Comparison of ENCODE assay signal across 8 cellular contexts in the genomic region with DNA sequence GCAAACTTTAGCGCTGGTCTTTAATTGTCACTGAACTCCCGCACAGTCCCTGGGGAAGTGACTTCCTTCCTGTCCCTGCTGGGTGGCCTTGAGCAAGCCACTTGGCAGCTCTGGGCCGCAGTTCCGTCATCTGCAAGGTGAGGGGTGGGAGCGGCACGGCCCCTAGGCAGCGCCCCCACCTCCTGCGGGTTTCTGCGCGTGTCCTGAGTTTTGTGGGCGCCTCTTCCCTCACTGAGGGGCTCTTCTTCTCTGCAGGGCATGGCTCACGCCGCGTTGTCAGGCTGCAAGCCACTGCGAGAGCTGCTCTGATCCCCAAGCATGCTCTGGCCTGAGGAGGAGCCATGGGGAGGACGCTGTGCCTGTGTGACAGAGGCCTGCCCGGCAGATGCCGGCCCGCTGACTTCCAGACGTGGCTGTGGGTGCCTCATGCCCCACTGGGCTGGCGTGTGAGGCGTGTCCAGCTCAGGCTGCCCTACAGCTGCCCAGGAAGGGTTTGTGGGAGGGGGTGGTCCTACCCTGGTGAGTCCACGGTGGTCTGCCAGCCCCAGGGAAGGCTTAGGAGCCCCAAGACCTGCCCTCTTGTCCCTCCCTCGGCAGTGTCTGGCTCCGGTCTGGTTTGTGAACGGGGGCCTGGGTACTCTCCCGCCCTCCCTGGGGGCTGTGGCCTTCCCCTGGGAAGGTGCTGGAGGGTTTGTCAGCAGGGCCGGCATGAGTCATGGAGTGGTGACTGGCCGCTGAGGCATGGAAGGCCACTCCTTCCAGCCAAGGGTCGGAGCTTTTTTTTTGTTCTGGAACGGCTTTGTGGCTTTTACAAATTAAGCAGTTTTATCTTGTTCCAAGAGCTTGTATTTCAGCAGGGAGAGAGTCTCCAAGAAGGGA.
DNase-seq lines count a peak whose midpoint lies in the region; FAIRE-seq and TF ChIP-seq lines count a peak whose summit lies in the region.

No MANE protein-coding gene starts in this region.

- no peaks in the 10 kb centered on the region for H3K9me3 Mint-ChIP-seq in Calu3 (ENCODE audit: low read depth, unreplicated experiment)

- DNase-seq in Calu3 (peak; percentile 90), HL-60 (ENCODE audit: low read depth in 1 of 2, low spot score in 1 of 2) (peak; percentile 60 to 71), cardiac septum (ENCODE audit: low spot score) (peak; percentile 80), retina (peak; percentile 49), NOMO-1 treated with DMSO at 0.1 percent for 48 hours (lab: John Stamatoyannopoulos, UW; ENCODE audit: unreplicated experiment) (no peak), D721Med (ENCODE audit: insufficient read length, low spot score) (no peak)
- DNase-seq in effector CD4-positive, alpha-beta T cell, result no peak

- intact Hi-C loops in Calu3 (cut with micrococcal nuclease; ENCODE audit: unreplicated experiment), result loop anchor here (2.0 kb wide), 1 partner anchor 36 kb away; no protein-coding TSS in a partner anchor
- intact Hi-C loops in cardiac septum (cut with DNase I), result no loop called here

- TSS peak; percentile 89 for BruUV-seq in Calu3 (replicated peaks; lab: Mats Ljungman, UMichigan)

- peak overlapping the region; percentile 76 for H3K4me3 Mint-ChIP-seq in Calu3 (ENCODE audit: low read depth, unreplicated experiment)

- CTCF ChIA-PET in Calu3 (lab: Charles Lee), result interaction anchor here (0.7 to 1.9 kb wide), 7 partner anchors 14 to 72 kb away, joined by 3 to 9 read pairs (median 3); no protein-coding TSS in a partner anchor

- peaks cover 89% of the 10 kb centered on the region for H3K36me3 Mint-ChIP-seq in Calu3 (ENCODE audit: insufficient read depth, unreplicated experiment)

- no peak overlapping the region; the same call in 1 of the 2 replicates for H3K27ac ChIP-seq in HL-60 (replicated peaks)

- peak overlapping the region; percentile 98 for H3K27ac Mint-ChIP-seq in Calu3 (ENCODE audit: unreplicated experiment)

- peaks cover 79% of the 10 kb centered on the region for H3K4me1 Mint-ChIP-seq in Calu3 (ENCODE audit: low read depth, unreplicated experiment)

- peak overlapping the region; percentile 79 for H3K4me3 ChIP-seq in HL-60 (replicated peaks; ENCODE audit: insufficient read depth, low read length)
- peak overlapping the region; percentile 54 for H3K4me3 ChIP-seq in WI38 (ENCODE audit: low read depth, low read length)

- H3K27me3 ChIP-seq in HL-60 (ENCODE audit: insufficient read depth, poor library complexity, severe bottlenecking), result no peaks in the 10 kb centered on the region

- FAIRE-seq in D721Med (lab: Jason Lieb, UNC), result no peak

- no peak for TF ChIP-seq CTCF in Calu3 (IDR thresholded peaks at IDR 0.05; ENCODE audit: unreplicated experiment)
- no peak for TF ChIP-seq CTCF in HL-60 (IDR thresholded peaks at IDR 0.05; ENCODE audit: insufficient read depth, low read length)
- TF ChIP-seq CTCF in WI38 (IDR thresholded peaks at IDR 0.05; ENCODE audit: low read depth, low read length), result no peak
- no peak for TF ChIP-seq CTCF in D721Med (IDR thresholded peaks at IDR 0.05; ENCODE audit: insufficient read depth, missing control alignments)

- H3K27me3 Mint-ChIP-seq in Calu3 (ENCODE audit: unreplicated experiment), result no peaks in the 10 kb centered on the region

Comparison
In these comparisons a context has a peak if more than half of its experiments do, and no peak if none do; other contexts are left out.
1. DNase-seq: peak in Calu3 (single experiment), HL-60 (2 of 2), cardiac septum (single experiment) and retina (single experiment); none in effector CD4-positive, alpha-beta T cell (single experiment), NOMO-1 treated with DMSO at 0.1 percent for 48 hours (single experiment) and D721Med (single experiment).